In genomic region chr2:33090553-33091134, GRCh38 we compare ENCODE assay signal across 16 cellular contexts.
"Had no signal": no experiment of that assay in that cellular context is flagged by ENCODE, and none has a peak within 500 bp of the region (broad histone marks: within the 10 kb centered on the region; RNA-seq: fewer than 3 reads in every experiment).

No MANE protein-coding gene starts in this region.

- H3K9me3 ChIP-seq: thyroid gland, vagina had no signal

- H3K36me3 ChIP-seq: thyroid gland, upper lobe of left lung, vagina had no signal

- H3K27me3 ChIP-seq: thyroid gland, upper lobe of left lung, vagina had no signal

- H3K4me1 ChIP-seq: thyroid gland had no signal

- ATAC-seq: effector memory CD8-positive, alpha-beta T cell; naive thymus-derived CD4-positive, alpha-beta T cell; stimulated activated naive B cell treated with anti-CD40 and anti-IgM and Interleukin-4, amounts not matched to agents 10 μg/mL and 1 μg/mL and 100 μg/mL, for 72 hours had no signal

- H3K27ac ChIP-seq: thyroid gland, upper lobe of left lung had no signal

- DNase-seq: effector memory CD8-positive, alpha-beta T cell; erythroblast; foreskin melanocyte; immature natural killer cell; left ventricle myocardium superior; mesendoderm; naive thymus-derived CD4-positive, alpha-beta T cell; nephron progenitor cell; posterior cingulate gyrus; stimulated activated CD4-positive, alpha-beta T cell treated with anti-CD3 and anti-CD28 coated beads, Interleukin-2, amount 100 ng/mL, for 24 hours; stimulated activated CD4-positive, alpha-beta T cell treated with anti-CD3 and anti-CD28 coated beads, Interleukin-4, amount 100 ng/mL, for 4 hours; stimulated activated naive B cell treated with anti-CD40 and anti-IgM and Interleukin-4, amounts not matched to agents 10 μg/mL and 1 μg/mL and 100 μg/mL, for 72 hours; thyroid gland; upper lobe of left lung had no signal

- H3K4me3 ChIP-seq: lung, thyroid gland, upper lobe of left lung, vagina had no signal
